14 cellular contexts compared by ENCODE assay signal in the genomic region with DNA sequence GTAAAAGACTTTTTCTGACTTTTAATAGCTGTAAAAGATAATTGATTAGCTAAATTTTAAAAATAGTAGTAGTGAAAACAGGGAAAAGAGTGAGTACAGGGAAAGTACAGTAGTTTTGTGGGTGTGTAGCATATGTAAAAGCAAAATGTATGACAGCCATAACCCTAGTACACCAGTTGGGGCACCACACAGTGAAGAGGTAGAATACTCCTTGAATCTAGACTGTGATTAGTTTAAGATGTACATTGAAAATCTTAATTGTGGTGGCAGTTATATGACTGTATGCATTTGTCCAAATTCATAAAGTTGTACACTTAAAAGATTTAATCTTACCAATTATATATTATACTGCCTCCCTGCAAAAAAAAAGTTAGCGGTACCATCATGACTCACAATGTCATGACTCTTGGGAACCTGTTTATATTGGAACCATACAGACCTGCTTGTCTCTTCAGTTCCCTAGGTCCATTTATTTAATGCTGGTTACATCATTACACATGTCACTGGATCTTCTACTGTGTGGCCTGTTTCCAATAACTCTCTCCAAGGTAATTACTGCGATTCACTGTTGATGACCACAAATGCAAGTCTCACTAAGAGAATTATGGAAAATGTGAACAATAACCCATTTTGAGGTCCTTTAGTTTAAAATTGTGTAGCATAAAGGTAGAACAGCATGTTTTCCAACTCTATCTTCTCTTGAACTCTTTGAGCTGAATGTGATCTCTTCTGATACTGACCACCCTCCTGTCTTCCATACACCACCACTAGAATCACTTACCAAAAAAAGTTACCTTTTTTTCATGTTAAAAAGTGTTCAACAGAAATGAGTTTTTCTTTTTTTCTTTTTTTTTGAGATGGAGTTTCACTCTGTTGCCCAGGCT.
DNase-seq lines count a peak whose midpoint lies in the region; ATAC-seq and TF ChIP-seq lines count a peak whose summit lies in the region.
"Had no signal": no experiment of that assay in that cellular context is flagged by ENCODE, and none has a peak within 500 bp of the region (broad histone marks: within the 10 kb centered on the region; RNA-seq: fewer than 3 reads in every experiment).

No MANE protein-coding gene starts in this region.

- peaks cover 15% of the 10 kb centered on the region for H3K36me3 Mint-ChIP-seq in activated T-helper 2 cell treated with anti-CD3 and anti-CD28 coated beads, Interferon-gamma antibody, Interleukin-2, Interleukin-4, amounts not matched to agents 10 μg/mL and 5 μg/mL and 100 μg/mL, durations not matched to agents 14 hours and 24 hours and 36 hours (ENCODE audit: low read depth)
- H3K36me3 Mint-ChIP-seq in immature natural killer cell = peaks cover 0 to 6% (median 0%) of the 10 kb centered on the region in 3 donors

- H3K27me3 Mint-ChIP-seq in activated T-helper 2 cell treated with anti-CD3 and anti-CD28 coated beads, Interferon-gamma antibody, Interleukin-2, Interleukin-4, amounts not matched to agents 10 μg/mL and 5 μg/mL and 100 μg/mL, durations not matched to agents 14 hours and 24 hours and 36 hours (ENCODE audit: low read depth) = no peaks in the 10 kb centered on the region
- H3K27me3 Mint-ChIP-seq in immature natural killer cell (ENCODE audit: low read depth in 3 of 3) = no peaks in the 10 kb centered on the region
- H3K27me3 Mint-ChIP-seq: CD4-positive, alpha-beta T cell had no signal

- DNase-seq in AG04450 (ENCODE audit: low read depth, low spot score) = peak; percentile 6
- DNase-seq in EL = peak; percentile 35
- DNase-seq in activated T-helper 2 cell treated with anti-CD3 and anti-CD28 coated beads, Interferon-gamma antibody, Interleukin-2, Interleukin-4, amounts not matched to agents 10 μg/mL and 5 μg/mL and 100 μg/mL, durations not matched to agents 14 hours and 24 hours and 36 hours (ENCODE audit: low spot score) = no peak
- DNase-seq in foreskin fibroblast = peak; percentile 2 to 38
- no peak for DNase-seq in immature natural killer cell
- no peak for DNase-seq in NCI-H2107 (lab: John Stamatoyannopoulos, UW)
- DNase-seq: CD4-positive, alpha-beta T cell; GDM1; head of caudate nucleus; kidney glomerular epithelial cell; MV-4-11; NCI-H774 had no signal

- H3K9me3 ChIP-seq in AG04450 (ENCODE audit: control insufficient read depth, insufficient read depth, low read length) = no peaks in the 10 kb centered on the region

- intact Hi-C loops in activated T-helper 2 cell treated with anti-CD3 and anti-CD28 coated beads, Interferon-gamma antibody, Interleukin-2, Interleukin-4, amounts not matched to agents 10 μg/mL and 5 μg/mL and 100 μg/mL, durations not matched to agents 14 hours and 24 hours and 36 hours (cut with micrococcal nuclease) = no loop called here

- ATAC-seq in GM18511 (IDR thresholded peaks at IDR 0.05; ENCODE audit: unreplicated experiment) (no peak), GM19452 (IDR thresholded peaks at IDR 0.05; ENCODE audit: unreplicated experiment) (no peak)

- H3K9me3 Mint-ChIP-seq in activated T-helper 2 cell treated with anti-CD3 and anti-CD28 coated beads, Interferon-gamma antibody, Interleukin-2, Interleukin-4, amounts not matched to agents 10 μg/mL and 5 μg/mL and 100 μg/mL, durations not matched to agents 14 hours and 24 hours and 36 hours = peaks cover 7% of the 10 kb centered on the region
- no peaks in the 10 kb centered on the region for H3K9me3 Mint-ChIP-seq in immature natural killer cell

- CTCF ChIA-PET in AG04450 (lab: Charles Lee) = no interaction called here

- peak overlapping the region; percentile 64 for H3K27ac Mint-ChIP-seq in activated T-helper 2 cell treated with anti-CD3 and anti-CD28 coated beads, Interferon-gamma antibody, Interleukin-2, Interleukin-4, amounts not matched to agents 10 μg/mL and 5 μg/mL and 100 μg/mL, durations not matched to agents 14 hours and 24 hours and 36 hours
- H3K27ac Mint-ChIP-seq in immature natural killer cell = no peak overlapping the region
- H3K27ac Mint-ChIP-seq: CD4-positive, alpha-beta T cell had no signal

- peaks cover 27% of the 10 kb centered on the region for H3K4me1 Mint-ChIP-seq in activated T-helper 2 cell treated with anti-CD3 and anti-CD28 coated beads, Interferon-gamma antibody, Interleukin-2, Interleukin-4, amounts not matched to agents 10 μg/mL and 5 μg/mL and 100 μg/mL, durations not matched to agents 14 hours and 24 hours and 36 hours (ENCODE audit: low read depth)
- H3K4me1 Mint-ChIP-seq in immature natural killer cell = no peaks in the 10 kb centered on the region

- H3K27ac ChIP-seq in AG04450 (ENCODE audit: low read depth, low read length) = no peak overlapping the region

- POLR2A ChIA-PET in AG04450 (lab: Yijun Ruan, JAX) = no interaction called here

- TF ChIP-seq CTCF in AG04450 (IDR thresholded peaks at IDR 0.05; ENCODE audit: low read depth, low read length) (no peak), foreskin fibroblast (IDR thresholded peaks at IDR 0.05; ENCODE audit: low read depth, low read length) (no peak)

- H3K4me3 ChIP-seq in AG04450 (ENCODE audit: low read depth, low read length) (no peak overlapping the region), foreskin fibroblast (ENCODE audit: low read depth in 1 of 2, low read length in 2 of 2) (no peak overlapping the region)

- no peak overlapping the region for H3K4me3 Mint-ChIP-seq in activated T-helper 2 cell treated with anti-CD3 and anti-CD28 coated beads, Interferon-gamma antibody, Interleukin-2, Interleukin-4, amounts not matched to agents 10 μg/mL and 5 μg/mL and 100 μg/mL, durations not matched to agents 14 hours and 24 hours and 36 hours (ENCODE audit: low read depth)
- no peak overlapping the region for H3K4me3 Mint-ChIP-seq in immature natural killer cell
- H3K4me3 Mint-ChIP-seq: CD4-positive, alpha-beta T cell had no signal

- H3K27me3 ChIP-seq in AG04450 (ENCODE audit: control insufficient read depth, insufficient read depth, low read length) = no peaks in the 10 kb centered on the region

Comparison
In these comparisons a context has a peak if more than half of its experiments do, and no peak if none do; other contexts are left out.
1. DNase-seq: peak in AG04450 (single experiment), EL (single experiment) and foreskin fibroblast (2 of 2); none in activated T-helper 2 cell treated with anti-CD3 and anti-CD28 coated beads, Interferon-gamma antibody, Interleukin-2, Interleukin-4, amounts not matched to agents 10 μg/mL and 5 μg/mL and 100 μg/mL, durations not matched to agents 14 hours and 24 hours and 36 hours (single experiment), immature natural killer cell (0 of 3) and NCI-H2107 (single experiment).